8 cellular contexts compared by ENCODE assay signal in genomic region chr6:106300944-106301343, GRCh38. TPM values are rescaled to one million over a fixed set of nuclear protein-coding genes. Genes with fewer than 3 reads are reported as not detected.
DNase-seq lines count a peak whose midpoint lies in the region; ATAC-seq and TF ChIP-seq lines count a peak whose summit lies in the region.

No MANE protein-coding gene starts in this region.

- H3K36me3 ChIP-seq in transverse colon, result no peaks in the 10 kb centered on the region

- intact Hi-C loops in transverse colon (cut with DNase I; ENCODE audit: low total_unique reads), result no loop called here

- TF ChIP-seq EP300 in transverse colon (IDR thresholded peaks at IDR 0.05; ENCODE audit: low read depth), result no peak

- no peak overlapping the region for H3K27ac ChIP-seq in 22Rv1
- no peak overlapping the region for H3K27ac ChIP-seq in transverse colon

- no peaks in the 10 kb centered on the region for H3K36me3 Mint-ChIP-seq in activated naive CD4-positive, alpha-beta T cell treated with anti-CD3 and anti-CD28 coated beads, Interleukin-2, amount 50 U/mL, for 72 hours

- no peak for TF ChIP-seq POLR2A in transverse colon (IDR thresholded peaks at IDR 0.05)

- peaks cover 0 to 18% (median 4%) of the 10 kb centered on the region in 4 donors for H3K4me1 ChIP-seq in transverse colon

- no peak for DNase-seq in GM10266 (ENCODE audit: extremely low spot score)
- DNase-seq in SK-MEL-5 (ENCODE audit: low read depth, low spot score), result peak; percentile 51
- peak; percentile 69 for DNase-seq in fibroblast of villous mesenchyme (ENCODE audit: low read depth)
- no peak for DNase-seq in transverse colon
- DNase-seq in activated T-cell treated with anti-CD3 and anti-CD28 coated beads, Interleukin-2, amount 50 U/mL, for 1 hour, result no peak
- no peak for DNase-seq in stimulated activated CD4-positive, alpha-beta T cell treated with anti-CD3 and anti-CD28 coated beads, Interleukin-15, amount 100 ng/mL, for 24 hours
- DNase-seq in activated naive CD4-positive, alpha-beta T cell treated with anti-CD3 and anti-CD28 coated beads, Interleukin-2, amount 50 U/mL, for 72 hours (ENCODE audit: low spot score in 2 of 2), result no peak

- H3K9me3 Mint-ChIP-seq in activated naive CD4-positive, alpha-beta T cell treated with anti-CD3 and anti-CD28 coated beads, Interleukin-2, amount 50 U/mL, for 72 hours, result no peaks in the 10 kb centered on the region

- no peaks in the 10 kb centered on the region for H3K9me3 ChIP-seq in transverse colon

- ATAC-seq in activated naive CD4-positive, alpha-beta T cell treated with anti-CD3 and anti-CD28 coated beads, Interleukin-2, amount 50 U/mL, for 72 hours, result no peak

- in situ Hi-C loops in SK-MEL-5 (cut with HindIII; ENCODE audit: low pct_unique_long_range_greater_than_20kb, low sequenced_read_pairs) (no loop called here), transverse colon (cut with MboI; ENCODE audit: low pct_ligation_motif_present in 1 of 4, low pct_unique_long_range_greater_than_20kb in 1 of 4, low sequenced_read_pairs in 3 of 4) (loop anchor here in 1 of 4 donors (10.0 kb wide), 1 partner anchor 566 kb away; no protein-coding TSS in a partner anchor)

- WGBS in transverse colon (ENCODE audit: low coverage in 1 of 2), 2 donors, result 59 to 62% methylated on average over 3 of the region's 3 CpGs

- H3K27me3 ChIP-seq in transverse colon, result no peaks in the 10 kb centered on the region

- TF ChIP-seq CTCF in 22Rv1 (IDR thresholded peaks at IDR 0.05), result peak; percentile 50
- TF ChIP-seq CTCF in GM10266 (IDR thresholded peaks at IDR 0.05; ENCODE audit: control insufficient read depth, insufficient read depth, low read depth, missing control alignments), result peak; percentile 42
- peak; percentile 65 for TF ChIP-seq CTCF in fibroblast of villous mesenchyme (IDR thresholded peaks at IDR 0.05; ENCODE audit: insufficient read depth, low read depth, low read length)
- TF ChIP-seq CTCF in transverse colon (IDR thresholded peaks at IDR 0.05), result peak; percentile 42 to 52 (median 48)

- no peak overlapping the region for H3K27ac Mint-ChIP-seq in activated naive CD4-positive, alpha-beta T cell treated with anti-CD3 and anti-CD28 coated beads, Interleukin-2, amount 50 U/mL, for 72 hours

- no peak overlapping the region for H3K4me3 ChIP-seq in fibroblast of villous mesenchyme (ENCODE audit: low read depth, low read length)
- no peak overlapping the region for H3K4me3 ChIP-seq in transverse colon

RNA-seq across cellular contexts. Expression of gene ATG5, which starts 24.6 kb away (rescaled TPM):
- 27.8 and 32.6 TPM in 2 replicates for total RNA-seq in SK-MEL-5 (2014; rRNA removed; shearing (Covaris generic))
- polyA plus RNA-seq in SK-MEL-5 (2015; cell fraction: cytosol; rRNA removed), result 16.4 and 16.5 TPM in 2 replicates
- 9.3 and 20.9 TPM in 2 replicates for polyA plus RNA-seq in SK-MEL-5 (2015; cell fraction: nucleus; rRNA removed)
- total RNA-seq in fibroblast of villous mesenchyme (49.3 and 62.6 TPM in 2 replicates), transverse colon (10 to 100 TPM; 21.7 to 56.4 (median 44.9) TPM)
- 10 to 100 TPM; 23.5 to 28.2 TPM for total RNA-seq in activated naive CD4-positive, alpha-beta T cell treated with anti-CD3 and anti-CD28 coated beads, Interleukin-2, amount 50 U/mL, for 72 hours

RNA-seq across cellular contexts. Expression of gene CRYBG1, which starts 59.6 kb away (rescaled TPM):
- total RNA-seq in SK-MEL-5 (2014; rRNA removed; shearing (Covaris generic)), result 0.05 TPM in 1 of 2 replicates, not detected in the other
- 0.04 TPM in 1 of 2 replicates, not detected in the other for polyA plus RNA-seq in SK-MEL-5 (2015; cell fraction: cytosol; rRNA removed)
- not detected in 2 replicates for polyA plus RNA-seq in SK-MEL-5 (2015; cell fraction: nucleus; rRNA removed)
- 8.1 and 15.5 TPM in 2 replicates for total RNA-seq in fibroblast of villous mesenchyme
- total RNA-seq in transverse colon, result 100 to 1,000 TPM in 1 of 4 donors, 10 to 100 TPM in 3; 64.3 to 112 (median 70.2) TPM
- 10 to 100 TPM; 23.0 to 23.3 TPM for total RNA-seq in activated naive CD4-positive, alpha-beta T cell treated with anti-CD3 and anti-CD28 coated beads, Interleukin-2, amount 50 U/mL, for 72 hours

Comparison
In these comparisons a context has a peak if more than half of its experiments do, and no peak if none do; other contexts are left out.
1. DNase-seq: peak in SK-MEL-5 (single experiment) and fibroblast of villous mesenchyme (single experiment); none in GM10266 (single experiment), transverse colon (single experiment), activated T-cell treated with anti-CD3 and anti-CD28 coated beads, Interleukin-2, amount 50 U/mL, for 1 hour (single experiment), stimulated activated CD4-positive, alpha-beta T cell treated with anti-CD3 and anti-CD28 coated beads, Interleukin-15, amount 100 ng/mL, for 24 hours (single experiment) and activated naive CD4-positive, alpha-beta T cell treated with anti-CD3 and anti-CD28 coated beads, Interleukin-2, amount 50 U/mL, for 72 hours (0 of 2).
2. Peak in every context shown above with its lines, with median percentiles within 50 percentile points of each other: CTCF ChIP-seq.